In genomic region chr4:99024481-99025275, GRCh38 we compare ENCODE assay signal across 12 cellular contexts. TPM values are rescaled to one million over a fixed set of nuclear protein-coding genes. Genes with fewer than 3 reads are reported as not detected.
DNase-seq lines count a peak whose midpoint lies in the region; ATAC-seq and TF ChIP-seq lines count a peak whose summit lies in the region.
"Had no signal": no experiment of that assay in that cellular context is flagged by ENCODE, and none has a peak within 500 bp of the region (broad histone marks: within the 10 kb centered on the region; RNA-seq: fewer than 3 reads in every experiment).

No MANE protein-coding gene starts in this region.

- H3K9me3 ChIP-seq in BE2C = no peaks in the 10 kb centered on the region
- peaks cover 4% of the 10 kb centered on the region in 2 donors for H3K9me3 ChIP-seq in mucosa of rectum (ENCODE audit: control insufficient read depth in 2 of 2, low read length in 2 of 2)
- peaks cover 0 to 11% (median 4%) of the 10 kb centered on the region in 4 donors for H3K9me3 ChIP-seq in esophagus muscularis mucosa

- no peak for DNase-seq in BE2C
- peak in 46 of 76 experiments; percentile 1 to 64 (median 20) for DNase-seq in HUDEP-2 (lab: John Stamatoyannopoulos, UW; ENCODE audit: unreplicated experiment in 76 of 76)
- DNase-seq in epithelial cell of prostate (ENCODE audit: low read depth, low spot score) = no peak
- no peak for DNase-seq in DMS53 treated with DMSO at 0.1 percent for 48 hours (lab: John Stamatoyannopoulos, UW; ENCODE audit: unreplicated experiment)
- DNase-seq in esophagus muscularis mucosa (ENCODE audit: extremely low spot score) = no peak
- no peak for DNase-seq in NCI-H510A treated with DMSO at 0.1 percent for 48 hours (lab: John Stamatoyannopoulos, UW)
- DNase-seq: activated CD4-positive, alpha-beta T cell treated with anti-CD3 and anti-CD28 coated beads for 48 hours; NCI-H2029 treated with DMSO at 0.1 percent for 48 hours; SHP77 treated with DMSO at 0.1 percent for 48 hours; uterus had no signal

- TF ChIP-seq CTCF in BE2C (IDR thresholded peaks at IDR 0.05; ENCODE audit: low read depth, low read length) (0 out of 2 replicates have a peak, but pooled peaks have one; percentile 11), esophagus muscularis mucosa (IDR thresholded peaks at IDR 0.05) (no peak)

- H3K27ac ChIP-seq in epithelial cell of prostate (peak overlapping the region; percentile 1), mucosa of rectum (ENCODE audit: low read depth in 2 of 2, low read length in 2 of 2) (peak overlapping the region in 1 of 2 donors; percentile 18), esophagus muscularis mucosa (replicated peaks in 1 of 4) (no peak overlapping the region)
- H3K27ac ChIP-seq: uterus had no signal

- H3K36me3 ChIP-seq in BE2C = no peaks in the 10 kb centered on the region
- no peaks in the 10 kb centered on the region for H3K36me3 ChIP-seq in mucosa of rectum (ENCODE audit: control insufficient read depth in 2 of 2, insufficient read depth in 2 of 2, low read length in 2 of 2)
- peaks cover 0 to 3% (median 0%) of the 10 kb centered on the region in 4 donors for H3K36me3 ChIP-seq in esophagus muscularis mucosa
- H3K36me3 ChIP-seq: uterus had no signal

- TF ChIP-seq POLR2A in esophagus muscularis mucosa (IDR thresholded peaks at IDR 0.05; ENCODE audit: low read depth) = no peak

- TF ChIP-seq EP300 in esophagus muscularis mucosa (IDR thresholded peaks at IDR 0.05) = no peak

- intact Hi-C loops in esophagus muscularis mucosa (cut with DNase I) = no loop called here

- WGBS in esophagus muscularis mucosa = 92% methylated on average over 7 of the region's 7 CpGs

- H3K4me1 ChIP-seq in BE2C (peaks cover 2% of the 10 kb centered on the region; the same call in 1 of the 2 replicates), mucosa of rectum (ENCODE audit: control insufficient read depth in 2 of 2, insufficient read depth in 2 of 2, low read length in 2 of 2) (peaks cover 8 to 24% of the 10 kb centered on the region in 2 donors), esophagus muscularis mucosa (peaks cover 6 to 33% (median 23%) of the 10 kb centered on the region in 4 donors)
- H3K4me1 ChIP-seq: uterus had no signal

- H3K9ac ChIP-seq in mucosa of rectum (ENCODE audit: low read depth in 1 of 2, low read length in 2 of 2) = peak overlapping the region in 1 of 2 donors; percentile 26

- H3K27me3 ChIP-seq in BE2C (no peaks in the 10 kb centered on the region), mucosa of rectum (ENCODE audit: control insufficient read depth in 2 of 2, insufficient read depth in 2 of 2, low read length in 2 of 2) (no peaks in the 10 kb centered on the region), esophagus muscularis mucosa (no peaks in the 10 kb centered on the region)
- H3K27me3 ChIP-seq: uterus had no signal

- no peak for ATAC-seq in GM18519 (IDR thresholded peaks at IDR 0.05; ENCODE audit: low FRiP score, unreplicated experiment)

- H3K4me3 ChIP-seq in BE2C (ENCODE audit: low read depth, low read length) (no peak overlapping the region), mucosa of rectum (ENCODE audit: low read length in 2 of 2) (peak overlapping the region; percentile 29 to 54), esophagus muscularis mucosa (no peak overlapping the region)
- H3K4me3 ChIP-seq: uterus had no signal

RNA-seq across cellular contexts. Expression of gene METAP1, which starts 29.2 kb away (rescaled TPM):
- polyA plus RNA-seq in BE2C (2012; ENCODE audit: insufficient read depth, insufficient read length, low read depth) = 37.2 TPM
- 10 to 100 TPM; 38.4 to 58.1 (median 50.7) TPM for total RNA-seq in esophagus muscularis mucosa

Comparison
In these comparisons a context has a peak if more than half of its experiments do, and no peak if none do; other contexts are left out.
1. DNase-seq: peak in HUDEP-2 (46 of 76); none in BE2C (single experiment), epithelial cell of prostate (single experiment), DMS53 treated with DMSO at 0.1 percent for 48 hours (single experiment), esophagus muscularis mucosa (single experiment) and NCI-H510A treated with DMSO at 0.1 percent for 48 hours (single experiment).
2. H3K4me3 ChIP-seq: peak in mucosa of rectum (2 of 2); none in BE2C (single experiment) and esophagus muscularis mucosa (0 of 4).